8 cellular contexts compared by ENCODE assay signal in genomic region chr6:45922728-45923351, GRCh38.
DNase-seq lines count a peak whose midpoint lies in the region; TF ChIP-seq lines count a peak whose summit lies in the region.

No MANE protein-coding gene starts in this region.

- H3K27me3 ChIP-seq in H9 (ENCODE audit: insufficient read depth, low read length) (no peaks in the 10 kb centered on the region), neutrophil (no peaks in the 10 kb centered on the region)

- peak; percentile 86 for TF ChIP-seq CTCF in H9 (conservative IDR thresholded peaks at IDR 0.05)
- peak; percentile 88 for TF ChIP-seq CTCF in fibroblast of pulmonary artery (IDR thresholded peaks at IDR 0.05; ENCODE audit: low read length, missing control alignments)
- peak; percentile 37 for TF ChIP-seq CTCF in neutrophil (IDR thresholded peaks at IDR 0.05)

- H2AFZ ChIP-seq in H9 (ENCODE audit: low read length) = no peak overlapping the region

- no peak overlapping the region for H4K8ac ChIP-seq in H9 (replicated peaks; ENCODE audit: insufficient read length, low read depth, low read length)

- no peaks in the 10 kb centered on the region for H3K79me1 ChIP-seq in H9 (ENCODE audit: insufficient read depth, low read depth, low read length, poor library complexity, severe bottlenecking)

- no peak overlapping the region for H3K56ac ChIP-seq in H9 (ENCODE audit: insufficient read length, low read depth, low read length)

- no peak overlapping the region for H3K18ac ChIP-seq in H9 (ENCODE audit: insufficient read length, low read depth, low read length)

- H3K36me3 ChIP-seq in neutrophil = no peaks in the 10 kb centered on the region

- no peaks in the 10 kb centered on the region; a peak in 2 of 5 replicates for H3K9me3 Mint-ChIP-seq in H9

- WGBS in H9 (ENCODE audit: extremely low coverage, insufficient read length, low lambda C conversion rate) = no CpG with 5 or more reads among the region's 11 CpGs

- no peak overlapping the region for H3K23ac ChIP-seq in H9 (ENCODE audit: insufficient read length, low read depth, low read length)

- peaks cover 35% of the 10 kb centered on the region for H3K27me3 Mint-ChIP-seq in H9 (ENCODE audit: low read depth)

- H3K4me3 ChIP-seq in fibroblast of pulmonary artery (replicated peaks; ENCODE audit: low read depth, low read length) = no peak overlapping the region
- no peak overlapping the region for H3K4me3 ChIP-seq in neutrophil (ENCODE audit: low read depth in 1 of 2, low read length in 1 of 2)

- H3T11ph ChIP-seq in H9 (ENCODE audit: low read length) = no peak overlapping the region

- H3K27ac ChIP-seq in H9 (ENCODE audit: insufficient read length, low read depth, low read length) (no peak overlapping the region), neutrophil (no peak overlapping the region)

- H2BK120ac ChIP-seq in H9 (ENCODE audit: low read depth, low read length, poor library complexity, severe bottlenecking) = no peak overlapping the region

- H2BK15ac ChIP-seq in H9 (ENCODE audit: low read depth, low read length) = no peak overlapping the region

- H2BK12ac ChIP-seq in H9 (ENCODE audit: insufficient read length, low read depth, low read length) = no peak overlapping the region

- H3K4me1 Mint-ChIP-seq in H9 = peaks cover 30 to 33% of the 10 kb centered on the region in 2 experiments

- in situ Hi-C loops in Caki2 (cut with HindIII; ENCODE audit: low pct_unique_long_range_greater_than_20kb, low sequenced_read_pairs) = no loop called here

- no peaks in the 10 kb centered on the region for H4K20me1 ChIP-seq in H9 (ENCODE audit: control insufficient read depth, insufficient read depth, insufficient read length)

- H3K23me2 ChIP-seq in H9 (ENCODE audit: insufficient read length, low read depth, low read length, poor library complexity, severe bottlenecking) = no peaks in the 10 kb centered on the region

- H2AK5ac ChIP-seq in H9 (ENCODE audit: insufficient read length, low read length) = no peak overlapping the region

- peak; percentile 33 for DNase-seq in Caki2 (ENCODE audit: low read depth)
- peak; percentile 66 for DNase-seq in H9
- DNase-seq in NOMO-1 treated with DMSO at 0.1 percent for 48 hours (lab: John Stamatoyannopoulos, UW; ENCODE audit: unreplicated experiment) = peak; percentile 66
- DNase-seq in activated T-cell treated with anti-CD3 and anti-CD28 coated beads, Interleukin-2, amount 50 U/mL, for 48 hours = peak; percentile 72 to 75
- peak; percentile 87 for DNase-seq in fibroblast of pulmonary artery (ENCODE audit: low read depth)
- peak; percentile 64 for DNase-seq in stromal cell of bone marrow (ENCODE audit: low read depth)
- no peak for DNase-seq in NCI-H1694 treated with DMSO at 0.1 percent for 48 hours (lab: John Stamatoyannopoulos, UW)

- H3K27ac Mint-ChIP-seq in H9 = no peak overlapping the region; a peak in 1 of 7 replicates

- H3K79me2 ChIP-seq in H9 (ENCODE audit: insufficient read depth, low read length) = no peaks in the 10 kb centered on the region

- H3K4me3 Mint-ChIP-seq in H9 = no peak overlapping the region

- H2BK5ac ChIP-seq in H9 (ENCODE audit: insufficient read length, low read length) = no peak overlapping the region

- no peak overlapping the region for H3K14ac ChIP-seq in H9 (ENCODE audit: insufficient read depth, low read length)

- H3K4me1 ChIP-seq in H9 (ENCODE audit: insufficient read depth, low read length) = peaks cover 13% of the 10 kb centered on the region; the same call in 1 of the 2 replicates
- H3K4me1 ChIP-seq in neutrophil (ENCODE audit: control insufficient read depth in 1 of 2, insufficient read depth in 1 of 2, low read depth in 1 of 2, low read length in 1 of 2) = no peaks in the 10 kb centered on the region

- no peak overlapping the region for H2BK20ac ChIP-seq in H9 (ENCODE audit: low read depth, low read length, poor library complexity, severe bottlenecking)

- H3K9me3 ChIP-seq in H9 (ENCODE audit: control insufficient read depth, low read depth, low read length) = no peaks in the 10 kb centered on the region
- no peaks in the 10 kb centered on the region for H3K9me3 ChIP-seq in neutrophil

- H3K9ac ChIP-seq in H9 (ENCODE audit: extremely low read depth, insufficient read length, low read length) = no peak overlapping the region

- H3K36me3 Mint-ChIP-seq in H9 (ENCODE audit: insufficient read depth in 1 of 3, low read depth in 3 of 3) = no peaks in the 10 kb centered on the region; a peak in 1 of 7 replicates

- H4K5ac ChIP-seq in H9 (ENCODE audit: insufficient read length, low read depth, low read length) = no peak overlapping the region

- no peak overlapping the region for H3K4ac ChIP-seq in H9 (ENCODE audit: low read depth, low read length)

- H4K91ac ChIP-seq in H9 (ENCODE audit: insufficient read length, low read depth, low read length) = no peak overlapping the region

- no peak overlapping the region for H3K4me2 ChIP-seq in H9 (ENCODE audit: insufficient read depth, insufficient read length, low read length)

Comparison
In these comparisons a context has a peak if more than half of its experiments do, and no peak if none do; other contexts are left out.
1. CTCF ChIP-seq: peak in every context shown above with its lines; median percentile 88 in fibroblast of pulmonary artery; 86 in H9; 37 in neutrophil.